ENCODE assay signal across 1 cellular context in the genomic region with DNA sequence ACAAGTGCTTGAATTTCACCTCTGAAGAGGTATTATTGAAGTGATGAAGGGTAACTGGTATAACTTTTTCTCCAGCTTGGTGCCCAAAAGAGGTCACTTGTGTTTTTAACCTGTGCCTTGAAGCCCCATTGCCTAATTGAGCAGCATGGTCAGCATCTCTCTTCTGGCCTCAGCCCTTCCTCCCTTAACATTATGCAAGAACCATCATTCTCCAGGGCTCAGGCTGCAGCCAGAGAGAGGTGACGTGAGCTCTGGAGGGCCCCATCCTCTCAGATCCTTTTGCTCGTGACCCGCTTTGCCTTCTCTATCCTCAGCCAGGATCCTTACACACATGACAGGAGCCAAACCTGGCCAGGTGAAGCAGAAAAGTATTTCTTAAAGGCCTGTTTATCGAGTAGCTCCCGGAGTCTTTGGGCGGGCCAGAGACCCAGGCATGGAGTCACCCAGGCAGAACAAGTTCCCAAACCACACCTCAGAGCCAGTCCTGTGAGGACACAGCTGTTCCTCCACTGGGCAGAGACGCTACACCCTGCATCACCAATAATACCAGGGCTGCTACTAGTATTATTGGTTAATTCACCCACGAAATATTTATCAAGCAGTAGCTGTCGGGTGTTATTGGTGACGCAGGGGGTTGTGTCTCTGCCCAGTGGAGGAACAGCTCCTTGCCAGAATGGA.
TF ChIP-seq lines count a peak whose summit lies in the region.

No MANE protein-coding gene starts in this region.

TF ChIP-seq in K562, 482 proteins besides CTCF, POLR2A, EP300 and RAD21:
- TF ChIP-seq ETV6 (IDR thresholded peaks at IDR 0.05; ENCODE audit: borderline replicate concordance in 1 of 2, low read depth in 2 of 2, low read length in 1 of 2): no peak
- no peak for TF ChIP-seq ETV6 (CRISPR knock-in tag; IDR thresholded peaks at IDR 0.05; ENCODE audit: borderline replicate concordance)
- 0 out of 2 replicates have a peak, but pooled peaks have one; percentile 14 for TF ChIP-seq CEBPB (tag; IDR thresholded peaks at IDR 0.05)
- no peak for TF ChIP-seq ZNF263 (CRISPR knock-in tag; IDR thresholded peaks at IDR 0.05; ENCODE audit: borderline replicate concordance)
TF ChIP-seq in K562: peak in this region for 1.
